19 cellular contexts compared by ENCODE assay signal in the genomic region with DNA sequence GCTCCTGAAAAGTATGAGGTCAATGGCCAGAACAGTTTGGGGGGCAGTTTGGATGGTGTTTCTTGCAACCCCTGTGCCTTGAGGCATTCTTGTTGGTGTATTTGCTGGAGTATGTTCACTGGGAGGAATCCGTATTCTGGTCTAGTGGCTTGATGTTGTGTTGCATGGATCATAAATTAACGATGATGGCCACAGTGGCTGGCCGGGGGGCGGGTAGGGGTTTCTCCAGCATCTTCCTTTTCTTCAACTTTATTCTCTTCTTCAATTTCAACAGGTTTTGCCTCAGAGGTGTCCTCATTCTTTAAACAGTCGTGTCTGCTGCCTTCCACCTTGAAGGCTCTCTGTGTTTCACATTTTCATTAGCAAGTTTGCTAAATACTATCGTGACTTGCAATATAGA. TPM values are rescaled to one million over a fixed set of nuclear protein-coding genes. Genes with fewer than 3 reads are reported as not detected.
DNase-seq lines count a peak whose midpoint lies in the region; ATAC-seq, FAIRE-seq and TF ChIP-seq lines count a peak whose summit lies in the region.
"Had no signal": no experiment of that assay in that cellular context is flagged by ENCODE, and none has a peak within 500 bp of the region (broad histone marks: within the 10 kb centered on the region; RNA-seq: fewer than 3 reads in every experiment).

No MANE protein-coding gene starts in this region.

- no TSS peak for BruUV-seq in IMR-90 (replicated peaks; lab: Mats Ljungman, UMichigan)

- TF ChIP-seq CTCF in IMR-90 (conservative IDR thresholded peaks at IDR 0.05; ENCODE audit: low read depth, low read length): no peak
- no peak for TF ChIP-seq CTCF in RWPE1 (conservative IDR thresholded peaks at IDR 0.05; ENCODE audit: low read depth)
- no peak for TF ChIP-seq CTCF in keratinocyte (optimal IDR thresholded peaks at IDR 0.05 in 1 of 3, IDR thresholded peaks at IDR 0.05 in 1 of 3, conservative IDR thresholded peaks at IDR 0.05 in 1 of 3; ENCODE audit: extremely low read depth in 1 of 3, insufficient read depth in 2 of 3, low read length in 3 of 3)

- no peak for TF ChIP-seq POLR2A in IMR-90 (IDR thresholded peaks at IDR 0.05; ENCODE audit: low read depth, low read length)

- H4K20me1 ChIP-seq in IMR-90 (ENCODE audit: insufficient read depth, low read length): no peaks in the 10 kb centered on the region
- no peaks in the 10 kb centered on the region for H4K20me1 ChIP-seq in keratinocyte (ENCODE audit: control insufficient read depth, extremely low read depth, insufficient read depth, low read length)

- H3K9me1 ChIP-seq in IMR-90 (ENCODE audit: insufficient read depth, low read length) (no peaks in the 10 kb centered on the region; the same call in 1 of the 2 replicates), keratinocyte (ENCODE audit: control insufficient read depth, extremely low read depth, insufficient read depth, low read length) (no peaks in the 10 kb centered on the region)

- H3K4me2 ChIP-seq in IMR-90 (ENCODE audit: low read depth, low read length) (no peak overlapping the region), keratinocyte (ENCODE audit: control insufficient read depth, extremely low read depth, insufficient read depth, low read depth, low read length) (peak overlapping the region; percentile 39)

- H3K4me1 ChIP-seq in IMR-90 (ENCODE audit: control insufficient read depth, insufficient read depth, low read length) (peaks cover 13% of the 10 kb centered on the region), keratinocyte (ENCODE audit: control insufficient read depth, extremely low read depth, insufficient read depth, low read length) (peaks cover 44% of the 10 kb centered on the region)
- H3K4me1 ChIP-seq: HAP-1 had no signal

- H3K27ac ChIP-seq in IMR-90 (ENCODE audit: insufficient read depth, low read length) (peak overlapping the region; percentile 8; the same call in 1 of the 2 replicates), RWPE1 (peak overlapping the region; percentile 66), keratinocyte (ENCODE audit: control insufficient read depth, insufficient read depth, low read length) (peak overlapping the region; percentile 33)

- DNase-seq in IMR-90 (no peak), RWPE1 (ENCODE audit: low spot score) (no peak), keratinocyte (ENCODE audit: low read depth, low spot score) (no peak), posterior vena cava (ENCODE audit: low spot score) (peak; percentile 54), SKM-1 (lab: John Stamatoyannopoulos, UW; ENCODE audit: unreplicated experiment) (no peak)
- DNase-seq: C1 segment of cervical spinal cord; Calu3; CD4-positive, alpha-beta memory T cell; COR-L47; DMS53; DMS79 treated with DMSO at 0.1 percent for 48 hours; GF-D8; GOT3; HFFc6 had no signal

- 0 out of 3 replicates have a peak overlapping the region, but pooled peaks have one; percentile 3 for H2BK15ac ChIP-seq in IMR-90 (ENCODE audit: low read depth, low read length)

- POLR2A ChIA-PET in IMR-90 (lab: Charles Lee; ENCODE audit: unreplicated experiment): no interaction called here
- POLR2A ChIA-PET in RWPE1 (lab: Yijun Ruan, JAX; ENCODE audit: low non-redundant PET): no interaction called here

- ATAC-seq in IMR-90 (ENCODE audit: low read depth) (no peak), GM18868 (IDR thresholded peaks at IDR 0.05; ENCODE audit: unreplicated experiment) (no peak)

- in situ Hi-C loops in IMR-90 (cut with MboI; ENCODE audit: low sequenced_read_pairs): no loop called here

- no peak overlapping the region for H2AK9ac ChIP-seq in IMR-90 (replicated peaks; ENCODE audit: low read depth, low read length, poor library complexity)

- H3K79me2 ChIP-seq in keratinocyte (ENCODE audit: control insufficient read depth, insufficient read depth, low read length): no peaks in the 10 kb centered on the region

- intact Hi-C loops in IMR-90 (cut with micrococcal nuclease): no loop called here
- intact Hi-C loops in posterior vena cava (cut with DNase I): no loop called here

- H3K9me3 ChIP-seq in IMR-90 (ENCODE audit: control insufficient read depth, insufficient read depth, low read length) (no peaks in the 10 kb centered on the region), keratinocyte (ENCODE audit: control insufficient read depth, low read depth, low read length) (peaks cover 3% of the 10 kb centered on the region)
- H3K9me3 ChIP-seq: HAP-1 had no signal

- H3K4me3 ChIP-seq in IMR-90 (ENCODE audit: insufficient read depth, low read depth, low read length) (no peak overlapping the region), keratinocyte (ENCODE audit: control insufficient read depth in 2 of 3, extremely low read depth in 1 of 3, insufficient read depth in 2 of 3, low read depth in 1 of 3, low read length in 3 of 3) (no peak overlapping the region)
- H3K4me3 ChIP-seq: HAP-1 had no signal

- no peak overlapping the region for H3K9ac ChIP-seq in IMR-90 (ENCODE audit: low read depth, low read length)
- H3K9ac ChIP-seq in keratinocyte (ENCODE audit: control insufficient read depth, extremely low read depth, insufficient read depth, low read length): no peak overlapping the region

- no peak overlapping the region for H2AK5ac ChIP-seq in IMR-90 (ENCODE audit: low read depth, low read length)

- H2BK5ac ChIP-seq in IMR-90 (ENCODE audit: low read depth, low read length, poor library complexity, severe bottlenecking): no peak overlapping the region

- H3K36me3 ChIP-seq in IMR-90 (ENCODE audit: control insufficient read depth, insufficient read depth, low read length) (no peaks in the 10 kb centered on the region), keratinocyte (ENCODE audit: control insufficient read depth in 2 of 2, extremely low read depth in 1 of 2, insufficient read depth in 2 of 2, low read length in 2 of 2) (no peaks in the 10 kb centered on the region)
- H3K36me3 ChIP-seq: HAP-1 had no signal

- dilution Hi-C loops in IMR-90 (cut with HindIII; ENCODE audit: low sequenced_read_pairs, unreplicated experiment) (no loop called here), keratinocyte (cut with MboI; ENCODE audit: extremely low pct_ligation_motif_present, low sequenced_read_pairs) (no loop called here)

- peak overlapping the region; percentile 31 for H2BK20ac ChIP-seq in IMR-90 (ENCODE audit: low read depth, low read length)

- no peaks in the 10 kb centered on the region for H3K27me3 ChIP-seq in IMR-90 (ENCODE audit: control insufficient read depth, insufficient read depth, low read length)
- no peaks in the 10 kb centered on the region for H3K27me3 ChIP-seq in keratinocyte (ENCODE audit: control insufficient read depth, extremely low read depth, insufficient read depth, low read length)

- H2AFZ ChIP-seq in IMR-90 (replicated peaks; ENCODE audit: low read length, poor library complexity): no peak overlapping the region
- H2AFZ ChIP-seq in keratinocyte (ENCODE audit: control insufficient read depth, low read length): peak overlapping the region; percentile 5

- H3K56ac ChIP-seq in IMR-90 (ENCODE audit: extremely low read depth, insufficient read depth, low read length): no peak overlapping the region

- H3K18ac ChIP-seq in IMR-90 (ENCODE audit: low read depth, low read length): peak overlapping the region; percentile 77

- no peaks in the 10 kb centered on the region for H3K79me1 ChIP-seq in IMR-90 (ENCODE audit: low read depth in 1 of 2, low read length in 2 of 2)

- no peak overlapping the region for H4K8ac ChIP-seq in IMR-90 (ENCODE audit: low read depth in 2 of 2, low read length in 2 of 2)

- H3K14ac ChIP-seq in IMR-90 (replicated peaks; ENCODE audit: low read depth, low read length): no peak overlapping the region

- no peak overlapping the region for H3K23ac ChIP-seq in IMR-90 (ENCODE audit: low read depth, low read length)

- no peak for TF ChIP-seq RAD21 in IMR-90 (IDR thresholded peaks at IDR 0.05; ENCODE audit: low read length)

- CTCF ChIA-PET in IMR-90 (lab: Yijun Ruan, JAX) (no interaction called here), RWPE1 (lab: Yijun Ruan, JAX) (no interaction called here)

- peak overlapping the region; percentile 59; the same call in 1 of the 2 replicates for H3K4ac ChIP-seq in IMR-90 (ENCODE audit: low read depth, low read length)

- WGBS in IMR-90 (ENCODE audit: extremely low coverage in 2 of 2, insufficient read length in 1 of 2), 2 experiments: no CpG with 5 or more reads among the region's 6 CpGs

- no peak for FAIRE-seq in keratinocyte (lab: Jason Lieb, UNC)
- FAIRE-seq: GM12891, GM18507, H54 had no signal

- H2BK120ac ChIP-seq in IMR-90 (ENCODE audit: low read depth, low read length): peak overlapping the region; percentile 74; the same call in 1 of the 2 replicates

- H4K5ac ChIP-seq in IMR-90 (ENCODE audit: low read depth, low read length): peak overlapping the region; percentile 21

- peak overlapping the region; percentile 68; the same call in 1 of the 2 replicates for H4K91ac ChIP-seq in IMR-90 (ENCODE audit: insufficient read depth, low read depth, low read length)

TF ChIP-seq in IMR-90, 13 proteins besides CTCF, POLR2A, EP300 and RAD21 (continues in another document):
- TF ChIP-seq FOS (IDR thresholded peaks at IDR 0.05; ENCODE audit: low read depth, low read length) (no peak), CHD1 (IDR thresholded peaks at IDR 0.05; ENCODE audit: low read depth, low read length) (no peak), MAFK (IDR thresholded peaks at IDR 0.05; ENCODE audit: low read depth, low read length) (no peak), CEBPB (IDR thresholded peaks at IDR 0.05; ENCODE audit: low read depth, low read length) (no peak)
- TF ChIP-seq, protein P1, sequence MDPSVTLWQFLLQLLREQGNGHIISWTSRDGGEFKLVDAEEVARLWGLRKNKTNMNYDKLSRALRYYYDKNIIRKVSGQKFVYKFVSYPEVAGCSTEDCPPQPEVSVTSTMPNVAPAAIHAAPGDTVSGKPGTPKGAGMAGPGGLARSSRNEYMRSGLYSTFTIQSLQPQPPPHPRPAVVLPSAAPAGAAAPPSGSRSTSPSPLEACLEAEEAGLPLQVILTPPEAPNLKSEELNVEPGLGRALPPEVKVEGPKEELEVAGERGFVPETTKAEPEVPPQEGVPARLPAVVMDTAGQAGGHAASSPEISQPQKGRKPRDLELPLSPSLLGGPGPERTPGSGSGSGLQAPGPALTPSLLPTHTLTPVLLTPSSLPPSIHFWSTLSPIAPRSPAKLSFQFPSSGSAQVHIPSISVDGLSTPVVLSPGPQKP (IDR thresholded peaks at IDR 0.05; ENCODE audit: borderline replicate concordance, low read depth, low read length): no peak

RNA-seq across cellular contexts. Expression of a gene that starts 43.0 kb away (rescaled TPM):
- total RNA-seq in IMR-90 (2012; rRNA removed) (101 and 113 TPM in 2 replicates), posterior vena cava (100 to 1,000 TPM; 358 to 373 TPM)
- polyA plus RNA-seq in IMR-90 (2012; rRNA removed) (97.3 and 106 TPM in 2 replicates), keratinocyte (430 to 766 TPM (median 533 TPM) in 3 replicates)
- polyA plus RNA-seq in IMR-90 (2012; cell fraction: cytosol; rRNA removed): 99.4 and 135 TPM in 2 replicates
- 137 and 172 TPM in 2 replicates for polyA plus RNA-seq in IMR-90 (2012; cell fraction: nucleus; rRNA removed; ENCODE audit: low replicate concordance)
- 42.2 TPM for polyA plus RNA-seq in keratinocyte (2011; ENCODE audit: low read depth)
- 209 and 304 TPM in 2 replicates for polyA plus RNA-seq in keratinocyte (2011; cell fraction: cytosol; rRNA removed)
- 1,129 and 1,230 TPM in 2 replicates for polyA plus RNA-seq in keratinocyte (2011; cell fraction: nucleus; rRNA removed)
- 53.4 and 789 TPM in 2 replicates for polyA plus RNA-seq in keratinocyte (2012; ENCODE audit: low replicate concordance)
- polyA minus RNA-seq in keratinocyte: 914 to 1,886 TPM (median 1,202 TPM) in 3 replicates
- 896 TPM for polyA minus RNA-seq in keratinocyte (2011; cell fraction: cytosol; rRNA and poly(A)+ RNA removed)
- 2,075 and 2,586 TPM in 2 replicates for polyA minus RNA-seq in keratinocyte (2011; cell fraction: nucleus; rRNA and poly(A)+ RNA removed)
- total RNA-seq: Calu3; CD4-positive, alpha-beta memory T cell had no signal

Comparison
In these comparisons a context has a peak if more than half of its experiments do, and no peak if none do; other contexts are left out.
1. H3K27ac ChIP-seq: peak in every context shown above with its lines; median percentile 66 in RWPE1; 33 in keratinocyte; 8 in IMR-90.